In the genomic region with DNA sequence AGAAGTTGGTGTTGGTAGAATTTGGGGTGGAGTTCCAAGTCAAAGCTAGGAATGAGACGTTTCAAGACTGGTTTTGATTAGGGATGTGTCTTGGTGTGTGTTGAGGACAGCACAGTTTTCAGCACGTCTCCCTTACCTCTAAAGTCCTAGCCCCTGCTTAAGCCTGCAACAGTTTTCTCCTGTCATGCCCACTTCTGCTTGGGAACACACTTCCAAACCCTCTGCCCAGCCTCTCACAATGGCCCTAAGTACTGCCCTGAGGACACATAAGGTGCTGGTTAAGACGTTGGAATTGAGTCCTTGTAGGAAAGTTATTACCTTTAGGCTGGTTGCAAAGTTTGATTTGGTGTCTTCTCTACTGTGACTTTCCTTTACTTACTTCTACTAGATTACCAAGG, we compare ENCODE assay signal across 9 cellular contexts. TPM values are rescaled to one million over a fixed set of nuclear protein-coding genes. Genes with fewer than 3 reads are reported as not detected.
A peak's percentile ranks its signal among the peaks of the same experiment; 100 is the strongest.
DNase-seq lines count a peak whose midpoint lies in the region; ATAC-seq and TF ChIP-seq lines count a peak whose summit lies in the region.
"Had no signal": no experiment of that assay in that cellular context is flagged by ENCODE, and none has a peak within 500 bp of the region (broad histone marks: within the 10 kb centered on the region; RNA-seq: fewer than 3 reads in every experiment).

No MANE protein-coding gene starts in this region.

- H3K36me3 ChIP-seq in stomach, result peaks cover 0 to 9% (median 6%) of the 10 kb centered on the region in 4 donors
- H3K36me3 ChIP-seq: BE2C had no signal

- peak overlapping the region in 4 of 5 donors; percentile 76 to 85 (median 85) for H3K27ac ChIP-seq in stomach

- peak overlapping the region; percentile 72 for H3K4me3 ChIP-seq in fibroblast of villous mesenchyme (ENCODE audit: low read depth, low read length)
- peak overlapping the region; percentile 70 to 93 (median 81) for H3K4me3 ChIP-seq in stomach

- H3K4me1 ChIP-seq in stomach, result peaks cover 23 to 45% (median 39%) of the 10 kb centered on the region in 4 donors
- H3K4me1 ChIP-seq: BE2C had no signal

- H3K4me3 Mint-ChIP-seq in activated CD4-positive, alpha-beta T cell treated with anti-CD3 and anti-CD28 coated beads, Interleukin-2, amount 10 ng/mL, durations not matched to agents 7 days and 5 days, result peak overlapping the region; percentile 73
- peak overlapping the region; percentile 80 for H3K4me3 Mint-ChIP-seq in activated B cell treated with CpG ODN at 0.5 μM for 24 hours

- peaks cover 39% of the 10 kb centered on the region for H3K4me1 Mint-ChIP-seq in activated CD4-positive, alpha-beta T cell treated with anti-CD3 and anti-CD28 coated beads, Interleukin-2, amount 10 ng/mL, durations not matched to agents 7 days and 5 days
- H3K4me1 Mint-ChIP-seq in activated B cell treated with CpG ODN at 0.5 μM for 24 hours, result peaks cover 25% of the 10 kb centered on the region

- POLR2A ChIA-PET in activated CD4-positive, alpha-beta T cell treated with anti-CD3 and anti-CD28 coated beads, Interleukin-2, amount 10 ng/mL, durations not matched to agents 7 days and 5 days (lab: Charles Lee), result no interaction called here
- POLR2A ChIA-PET in activated B cell treated with CpG ODN at 0.5 μM for 24 hours (lab: Charles Lee), result no interaction called here

- no peaks in the 10 kb centered on the region for H3K9me3 ChIP-seq in stomach
- H3K9me3 ChIP-seq: BE2C had no signal

- H3K27me3 Mint-ChIP-seq in activated CD4-positive, alpha-beta T cell treated with anti-CD3 and anti-CD28 coated beads, Interleukin-2, amount 10 ng/mL, durations not matched to agents 7 days and 5 days, result peaks cover 12% of the 10 kb centered on the region
- H3K27me3 Mint-ChIP-seq in activated B cell treated with CpG ODN at 0.5 μM for 24 hours, result peaks cover 24% of the 10 kb centered on the region

- no peak for DNase-seq in activated CD4-positive, alpha-beta T cell treated with anti-CD3 and anti-CD28 coated beads, Interleukin-2, amount 10 ng/mL, durations not matched to agents 7 days and 5 days
- no peak for DNase-seq in activated CD4-positive, alpha-beta T cell treated with anti-CD3 and anti-CD28 coated beads, Interleukin-2, amount 50 U/mL, for 4 hours
- DNase-seq in activated B cell treated with CpG ODN at 0.5 μM for 24 hours (no peak), fibroblast of villous mesenchyme (ENCODE audit: low read depth) (no peak), stomach (no peak), C1 segment of cervical spinal cord (lab: John Stamatoyannopoulos, UW) (no peak)

- no peaks in the 10 kb centered on the region for H3K9me3 Mint-ChIP-seq in activated CD4-positive, alpha-beta T cell treated with anti-CD3 and anti-CD28 coated beads, Interleukin-2, amount 10 ng/mL, durations not matched to agents 7 days and 5 days
- H3K9me3 Mint-ChIP-seq in activated B cell treated with CpG ODN at 0.5 μM for 24 hours, result no peaks in the 10 kb centered on the region

- ATAC-seq in activated B cell treated with CpG ODN at 0.5 μM for 24 hours (ENCODE audit: low read depth) (no peak), HG02623 (IDR thresholded peaks at IDR 0.05; ENCODE audit: unreplicated experiment) (no peak), HG02885 (IDR thresholded peaks at IDR 0.05; ENCODE audit: poor library complexity, unreplicated experiment) (no peak)

- peaks cover 0 to 19% (median 0%) of the 10 kb centered on the region in 3 donors for H3K27me3 ChIP-seq in stomach

- WGBS in stomach, 5 donors, result 18 to 31% (median 22%) methylated on average over 3 of the region's 3 CpGs

- TF ChIP-seq POLR2A in stomach (IDR thresholded peaks at IDR 0.05), result no peak

- intact Hi-C loops in activated B cell treated with CpG ODN at 0.5 μM for 24 hours (cut with micrococcal nuclease) (loop anchor here (1.0 to 10.0 kb wide), 5 partner anchors 51 to 1218 kb away; a partner anchor contains a TSS), stomach (cut with DNase I; ENCODE audit: low total_unique reads) (no loop called here)

- H3K27ac Mint-ChIP-seq in activated CD4-positive, alpha-beta T cell treated with anti-CD3 and anti-CD28 coated beads, Interleukin-2, amount 10 ng/mL, durations not matched to agents 7 days and 5 days, result peak overlapping the region; percentile 83
- H3K27ac Mint-ChIP-seq in activated B cell treated with CpG ODN at 0.5 μM for 24 hours, result no peak overlapping the region

- H3K36me3 Mint-ChIP-seq in activated CD4-positive, alpha-beta T cell treated with anti-CD3 and anti-CD28 coated beads, Interleukin-2, amount 10 ng/mL, durations not matched to agents 7 days and 5 days (ENCODE audit: low read depth), result peaks cover 6% of the 10 kb centered on the region
- H3K36me3 Mint-ChIP-seq in activated B cell treated with CpG ODN at 0.5 μM for 24 hours (ENCODE audit: low read depth), result peaks cover 2% of the 10 kb centered on the region

- TF ChIP-seq EP300 in stomach (IDR thresholded peaks at IDR 0.05), result no peak

- CTCF ChIA-PET in activated CD4-positive, alpha-beta T cell treated with anti-CD3 and anti-CD28 coated beads, Interleukin-2, amount 10 ng/mL, durations not matched to agents 7 days and 5 days (lab: Charles Lee), result interaction anchor here (0.6 to 2.7 kb wide), 3 partner anchors 21 to 566 kb away, joined by 4 to 10 read pairs (median 4); no protein-coding TSS in a partner anchor
- CTCF ChIA-PET in activated B cell treated with CpG ODN at 0.5 μM for 24 hours (lab: Charles Lee), result interaction anchor here (1.2 kb wide), 1 partner anchor 24 kb away, joined by 3 read pairs; no protein-coding TSS in a partner anchor

- TF ChIP-seq CTCF in activated B cell treated with CpG ODN at 0.5 μM for 24 hours (IDR thresholded peaks at IDR 0.05) (no peak), fibroblast of villous mesenchyme (IDR thresholded peaks at IDR 0.05; ENCODE audit: insufficient read depth, low read depth, low read length) (no peak), stomach (IDR thresholded peaks at IDR 0.05) (no peak)

RNA-seq across cellular contexts. Expression of a gene that starts 0.7 kb away (rescaled TPM):
- 10 to 100 TPM; 17.3 to 18.0 TPM for total RNA-seq in activated CD4-positive, alpha-beta T cell treated with anti-CD3 and anti-CD28 coated beads, Interleukin-2, amount 10 ng/mL, durations not matched to agents 7 days and 5 days
- total RNA-seq in activated B cell treated with CpG ODN at 0.5 μM for 24 hours, result 4.2 and 5.4 TPM in 2 replicates
- 20.0 and 21.6 TPM in 2 replicates for total RNA-seq in fibroblast of villous mesenchyme
- 10 to 100 TPM in 2 of 5 donors, 1 to 10 TPM in 3; 3.8 to 23.7 (median 8.9) TPM for total RNA-seq in stomach
- 10 to 100 TPM in 2 of 3 donors, 1 to 10 TPM in 1; 6.7 to 34.4 (median 12.3) TPM for polyA plus RNA-seq in stomach
